21 cellular contexts compared by ENCODE assay signal in genomic region chr3:54621181-54621580, GRCh38.
DNase-seq lines count a peak whose midpoint lies in the region; ATAC-seq, FAIRE-seq and TF ChIP-seq lines count a peak whose summit lies in the region.
"Had no signal": no experiment of that assay in that cellular context is flagged by ENCODE, and none has a peak within 500 bp of the region (broad histone marks: within the 10 kb centered on the region; RNA-seq: fewer than 3 reads in every experiment).

No MANE protein-coding gene starts in this region.

- H3K4me3 ChIP-seq in SK-N-SH (ENCODE audit: low read depth in 2 of 2, low read length in 1 of 2) (no peak overlapping the region), astrocyte (ENCODE audit: insufficient read depth, low read depth, low read length) (no peak overlapping the region), SJCRH30 (no peak overlapping the region)
- no peak overlapping the region for H3K4me3 ChIP-seq in CD8-positive, alpha-beta memory T cell (ENCODE audit: low read length)
- H3K4me3 ChIP-seq: dorsolateral prefrontal cortex, K562, PC-9 had no signal

- H3K27ac Mint-ChIP-seq in astrocyte (ENCODE audit: unreplicated experiment), result no peak overlapping the region
- H3K27ac Mint-ChIP-seq in CD8-positive, alpha-beta memory T cell, result no peak overlapping the region
- H3K27ac Mint-ChIP-seq: activated CD4-positive, alpha-beta memory T cell treated with anti-CD3 and anti-CD28 coated beads for 36 hours; activated naive CD4-positive, alpha-beta T cell treated with anti-CD3 and anti-CD28 coated beads, Interleukin-2, amount 50 U/mL, for 72 hours; activated T-cell treated with anti-CD3 and anti-CD28 coated beads, Interleukin-2, amount 50 U/mL, for 24 hours; CD8-positive, alpha-beta T cell had no signal

- H3K9me3 Mint-ChIP-seq in astrocyte (ENCODE audit: unreplicated experiment), result no peaks in the 10 kb centered on the region
- peaks cover 0 to 5% (median 4%) of the 10 kb centered on the region in 5 donors for H3K9me3 Mint-ChIP-seq in CD8-positive, alpha-beta memory T cell
- H3K9me3 Mint-ChIP-seq: activated CD4-positive, alpha-beta memory T cell treated with anti-CD3 and anti-CD28 coated beads for 36 hours; activated T-cell treated with anti-CD3 and anti-CD28 coated beads, Interleukin-2, amount 50 U/mL, for 24 hours; CD8-positive, alpha-beta T cell had no signal

- H3K27me3 ChIP-seq in SK-N-SH (ENCODE audit: insufficient read depth) (no peaks in the 10 kb centered on the region), astrocyte (ENCODE audit: insufficient read depth, low read length) (no peaks in the 10 kb centered on the region), SJCRH30 (no peaks in the 10 kb centered on the region)
- no peaks in the 10 kb centered on the region for H3K27me3 ChIP-seq in CD8-positive, alpha-beta memory T cell (ENCODE audit: insufficient read depth, low read length, poor library complexity, severe bottlenecking)
- H3K27me3 ChIP-seq: dorsolateral prefrontal cortex had no signal

- FAIRE-seq in astrocyte (lab: Jason Lieb, UNC), result no peak
- FAIRE-seq: G401.6, K562 had no signal

- CTCF ChIA-PET in SK-N-SH (lab: Yijun Ruan, JAX), result interaction anchor here (0.6 to 1.7 kb wide), 3 partner anchors 21 to 683 kb away, joined by 3 to 5 read pairs (median 4); no protein-coding TSS in a partner anchor
- CTCF ChIA-PET in CD8-positive, alpha-beta memory T cell (lab: Charles Lee), result no interaction called here

- H3K9me3 ChIP-seq in SK-N-SH, result no peaks in the 10 kb centered on the region
- no peaks in the 10 kb centered on the region for H3K9me3 ChIP-seq in astrocyte (ENCODE audit: insufficient read depth, low read depth, low read length)
- no peaks in the 10 kb centered on the region for H3K9me3 ChIP-seq in CD8-positive, alpha-beta memory T cell (ENCODE audit: low read length)
- no peaks in the 10 kb centered on the region for H3K9me3 ChIP-seq in SJCRH30 (replicated peaks)

- H3K9ac ChIP-seq in SK-N-SH (no peak overlapping the region), astrocyte (ENCODE audit: low read length) (no peak overlapping the region)

- no peaks in the 10 kb centered on the region for H3K4me1 Mint-ChIP-seq in astrocyte (ENCODE audit: low read depth, unreplicated experiment)
- H3K4me1 Mint-ChIP-seq in CD8-positive, alpha-beta memory T cell, result no peaks in the 10 kb centered on the region

- H3K4me1 ChIP-seq in SK-N-SH (ENCODE audit: control insufficient read depth in 1 of 2, insufficient read depth in 2 of 2, low read depth in 1 of 2, low read length in 1 of 2), result peaks cover 0 to 25% of the 10 kb centered on the region in 2 experiments; a peak in 2 of 4 replicates
- H3K4me1 ChIP-seq in astrocyte (ENCODE audit: insufficient read depth, low read length), result peaks cover 2% of the 10 kb centered on the region
- H3K4me1 ChIP-seq in CD8-positive, alpha-beta memory T cell (ENCODE audit: insufficient read depth, low read length), result no peaks in the 10 kb centered on the region
- H3K4me1 ChIP-seq in SJCRH30, result no peaks in the 10 kb centered on the region

- peak in 1 of 2 experiments; percentile 69; a peak in 2 of 4 replicates for TF ChIP-seq EP300 in SK-N-SH (IDR thresholded peaks at IDR 0.05; ENCODE audit: borderline replicate concordance in 1 of 2, low read depth in 1 of 2, low read length in 1 of 2)

- no peaks in the 10 kb centered on the region for H3F3A ChIP-seq in SK-N-SH (replicated peaks; ENCODE audit: insufficient read depth)

- H2AFZ ChIP-seq in SK-N-SH (ENCODE audit: low read depth), result no peak overlapping the region
- no peak overlapping the region for H2AFZ ChIP-seq in astrocyte (ENCODE audit: low read depth, low read length)
- H2AFZ ChIP-seq: PC-9 had no signal

- H3K27ac ChIP-seq in SK-N-SH (ENCODE audit: low read depth in 2 of 2, low read length in 1 of 2) (peak overlapping the region in 1 of 2 experiments; percentile 65; a peak in 1 of 4 replicates), astrocyte (ENCODE audit: low read depth, low read length) (no peak overlapping the region), SJCRH30 (no peak overlapping the region)
- no peak overlapping the region for H3K27ac ChIP-seq in CD8-positive, alpha-beta memory T cell (ENCODE audit: low read depth, low read length)
- H3K27ac ChIP-seq: dorsolateral prefrontal cortex, PC-9, VCaP had no signal

- no peaks in the 10 kb centered on the region for H3K9me2 ChIP-seq in SK-N-SH

- TF ChIP-seq CTCF in SK-N-SH (IDR thresholded peaks at IDR 0.05) (no peak), astrocyte (IDR thresholded peaks at IDR 0.05; ENCODE audit: insufficient read depth, low read depth, low read length) (no peak)

- 9% methylated on average over 7 of the region's 8 CpGs for WGBS in SK-N-SH (ENCODE audit: low lambda C conversion rate)

- H3K79me2 ChIP-seq in SK-N-SH (ENCODE audit: insufficient read depth), result no peaks in the 10 kb centered on the region
- H3K79me2 ChIP-seq in astrocyte (ENCODE audit: insufficient read depth, low read length), result no peaks in the 10 kb centered on the region

- H3K4me2 ChIP-seq in SK-N-SH, result no peak overlapping the region
- no peak overlapping the region for H3K4me2 ChIP-seq in astrocyte (ENCODE audit: low read length)
- H3K4me2 ChIP-seq: PC-9 had no signal

- POLR2A ChIA-PET in SK-N-SH (lab: Yijun Ruan, JAX), result no interaction called here
- POLR2A ChIA-PET in CD8-positive, alpha-beta memory T cell (lab: Charles Lee), result no interaction called here

- DNase-seq in SK-N-SH (peak; percentile 78), NCI-H2227 treated with DMSO at 0.1 percent for 48 hours (lab: John Stamatoyannopoulos, UW) (peak; percentile 36), astrocyte (ENCODE audit: low read depth) (peak; percentile 5), mesenteric fat pad (ENCODE audit: low spot score) (no peak), SJCRH30 (no peak), T-helper 1 cell (no peak)
- DNase-seq in CD8-positive, alpha-beta memory T cell, result no peak
- DNase-seq: activated CD4-positive, alpha-beta memory T cell treated with anti-CD3 and anti-CD28 coated beads for 36 hours; activated T-cell treated with anti-CD3 and anti-CD28 coated beads, Interleukin-2, amount 50 U/mL, for 24 hours; CD8-positive, alpha-beta T cell; NCI-H1048; NCI-H446 treated with DMSO at 0.1 percent for 48 hours; PC-9 had no signal

- TF ChIP-seq RAD21 in SK-N-SH (IDR thresholded peaks at IDR 0.05; ENCODE audit: low read length), result no peak

- H3K27me3 Mint-ChIP-seq in astrocyte (ENCODE audit: low read depth, unreplicated experiment), result peaks cover 33% of the 10 kb centered on the region
- no peaks in the 10 kb centered on the region for H3K27me3 Mint-ChIP-seq in CD8-positive, alpha-beta memory T cell
- H3K27me3 Mint-ChIP-seq: activated CD4-positive, alpha-beta memory T cell treated with anti-CD3 and anti-CD28 coated beads for 36 hours; activated T-cell treated with anti-CD3 and anti-CD28 coated beads, Interleukin-2, amount 50 U/mL, for 24 hours had no signal

- ATAC-seq in SK-N-SH treated with all-trans-retinoic acid at 6 μM for 48 hours, result no peak; the same call in 2 of the 3 replicates
- ATAC-seq: activated naive CD4-positive, alpha-beta T cell treated with anti-CD3 and anti-CD28 coated beads, Interleukin-2, amount 50 U/mL, for 72 hours; CD8-positive, alpha-beta T cell; esophagus mucosa; K562; sciatic nerve had no signal

- no peak overlapping the region for H3K4me3 Mint-ChIP-seq in astrocyte (ENCODE audit: unreplicated experiment)
- H3K4me3 Mint-ChIP-seq in CD8-positive, alpha-beta memory T cell, result no peak overlapping the region
- H3K4me3 Mint-ChIP-seq: activated CD4-positive, alpha-beta memory T cell treated with anti-CD3 and anti-CD28 coated beads for 36 hours; activated T-cell treated with anti-CD3 and anti-CD28 coated beads, Interleukin-2, amount 50 U/mL, for 24 hours; CD8-positive, alpha-beta T cell had no signal

- no peaks in the 10 kb centered on the region for H3K36me3 ChIP-seq in SK-N-SH (replicated peaks in 1 of 2; ENCODE audit: control insufficient read depth in 1 of 2, insufficient read depth in 2 of 2, low read length in 1 of 2)
- H3K36me3 ChIP-seq in astrocyte (ENCODE audit: insufficient read depth, low read length), result no peaks in the 10 kb centered on the region
- H3K36me3 ChIP-seq in CD8-positive, alpha-beta memory T cell (ENCODE audit: insufficient read depth, low read length), result no peaks in the 10 kb centered on the region
- no peaks in the 10 kb centered on the region for H3K36me3 ChIP-seq in SJCRH30

- H3K36me3 Mint-ChIP-seq in astrocyte (ENCODE audit: low read depth, unreplicated experiment), result no peaks in the 10 kb centered on the region
- H3K36me3 Mint-ChIP-seq in CD8-positive, alpha-beta memory T cell, result no peaks in the 10 kb centered on the region
- H3K36me3 Mint-ChIP-seq: activated CD4-positive, alpha-beta memory T cell treated with anti-CD3 and anti-CD28 coated beads for 36 hours; activated naive CD4-positive, alpha-beta T cell treated with anti-CD3 and anti-CD28 coated beads, Interleukin-2, amount 50 U/mL, for 72 hours; CD8-positive, alpha-beta T cell had no signal

- no peaks in the 10 kb centered on the region for H4K20me1 ChIP-seq in SK-N-SH (ENCODE audit: insufficient read depth)
- no peaks in the 10 kb centered on the region for H4K20me1 ChIP-seq in astrocyte (ENCODE audit: insufficient read depth, low read length)

TF ChIP-seq in SK-N-SH, 30 proteins besides CTCF, POLR2A, EP300 and RAD21 (continues in another document):
- peak; percentile 58; the same call in 1 of the 2 replicates for TF ChIP-seq RCOR1 (IDR thresholded peaks at IDR 0.05; ENCODE audit: low read length)

TF ChIP-seq in SK-N-SH treated with all-trans-retinoic acid at 6 μM for 48 hours, 23 proteins besides CTCF, POLR2A, EP300 and RAD21 (continues in another document):
- TF ChIP-seq PPARA (CRISPR knock-in tag; IDR thresholded peaks at IDR 0.05; ENCODE audit: borderline replicate concordance) (no peak), TCF4 (CRISPR knock-in tag; IDR thresholded peaks at IDR 0.05; ENCODE audit: borderline replicate concordance) (no peak), ZNF70 (CRISPR knock-in tag; IDR thresholded peaks at IDR 0.05) (no peak), ZFP30 (CRISPR knock-in tag; IDR thresholded peaks at IDR 0.05) (no peak), ISL1 (CRISPR knock-in tag; IDR thresholded peaks at IDR 0.05) (no peak), CSDC2 (CRISPR knock-in tag; IDR thresholded peaks at IDR 0.05) (no peak), OSR1 (CRISPR knock-in tag; IDR thresholded peaks at IDR 0.05) (no peak), ZC3H10 (CRISPR knock-in tag; IDR thresholded peaks at IDR 0.05) (no peak)

Comparison
In these comparisons a context has a peak if more than half of its experiments do, and no peak if none do; other contexts are left out.
1. DNase-seq: peak in SK-N-SH (single experiment), NCI-H2227 treated with DMSO at 0.1 percent for 48 hours (single experiment) and astrocyte (single experiment); none in CD8-positive, alpha-beta memory T cell (0 of 5), mesenteric fat pad (single experiment), SJCRH30 (0 of 2) and T-helper 1 cell (0 of 5).